In the genomic region with DNA sequence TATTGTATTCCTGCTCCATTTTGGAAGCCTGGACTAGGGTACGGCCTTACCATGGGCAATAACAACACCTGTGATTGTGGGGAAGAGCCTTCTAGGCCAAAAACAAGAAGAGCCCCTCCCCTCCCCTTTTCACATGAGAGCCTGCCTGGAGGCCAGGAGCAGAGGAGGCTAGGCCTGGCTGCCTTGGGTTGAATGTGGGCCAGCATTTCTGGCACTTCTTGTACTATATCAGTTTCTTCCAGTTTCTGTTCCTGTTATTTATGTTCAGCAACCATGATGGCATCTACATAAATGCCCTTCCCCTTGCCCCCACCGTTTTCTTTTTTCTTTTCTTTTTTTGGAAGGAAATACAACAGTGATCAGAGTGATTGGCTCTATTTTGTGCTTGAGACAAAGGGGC, we compare ENCODE assay signal across 1 cellular context.
TF ChIP-seq lines count a peak whose summit lies in the region.

No MANE protein-coding gene starts in this region.

TF ChIP-seq in SK-N-SH treated with all-trans-retinoic acid at 6 μM for 48 hours, 23 proteins besides CTCF, POLR2A, EP300 and RAD21 (continued from another document):
- TF ChIP-seq, protein P1, sequence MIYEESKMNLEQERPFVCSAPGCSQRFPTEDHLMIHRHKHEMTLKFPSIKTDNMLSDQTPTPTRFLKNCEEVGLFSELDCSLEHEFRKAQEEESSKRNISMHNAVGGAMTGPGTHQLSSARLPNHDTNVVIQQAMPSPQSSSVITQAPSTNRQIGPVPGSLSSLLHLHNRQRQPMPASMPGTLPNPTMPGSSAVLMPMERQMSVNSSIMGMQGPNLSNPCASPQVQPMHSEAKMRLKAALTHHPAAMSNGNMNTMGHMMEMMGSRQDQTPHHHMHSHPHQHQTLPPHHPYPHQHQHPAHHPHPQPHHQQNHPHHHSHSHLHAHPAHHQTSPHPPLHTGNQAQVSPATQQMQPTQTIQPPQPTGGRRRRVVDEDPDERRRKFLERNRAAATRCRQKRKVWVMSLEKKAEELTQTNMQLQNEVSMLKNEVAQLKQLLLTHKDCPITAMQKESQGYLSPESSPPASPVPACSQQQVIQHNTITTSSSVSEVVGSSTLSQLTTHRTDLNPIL (CRISPR knock-in tag; IDR thresholded peaks at IDR 0.05; ENCODE audit: low read depth): no peak
- no peak for TF ChIP-seq ZC3H10 (CRISPR knock-in tag; IDR thresholded peaks at IDR 0.05)
- TF ChIP-seq CSDC2 (CRISPR knock-in tag; IDR thresholded peaks at IDR 0.05): no peak
TF ChIP-seq in SK-N-SH treated with all-trans-retinoic acid at 6 μM for 48 hours: peak in this region for 0.
